1 cellular context compared by ENCODE assay signal in genomic region chr7:5445991-5446594, GRCh38.
TF ChIP-seq lines count a peak whose summit lies in the region.

No MANE protein-coding gene starts in this region.

TF ChIP-seq in HepG2, 621 proteins besides CTCF, POLR2A, EP300 and RAD21 (continued from another document):
- TF ChIP-seq, protein P1, sequence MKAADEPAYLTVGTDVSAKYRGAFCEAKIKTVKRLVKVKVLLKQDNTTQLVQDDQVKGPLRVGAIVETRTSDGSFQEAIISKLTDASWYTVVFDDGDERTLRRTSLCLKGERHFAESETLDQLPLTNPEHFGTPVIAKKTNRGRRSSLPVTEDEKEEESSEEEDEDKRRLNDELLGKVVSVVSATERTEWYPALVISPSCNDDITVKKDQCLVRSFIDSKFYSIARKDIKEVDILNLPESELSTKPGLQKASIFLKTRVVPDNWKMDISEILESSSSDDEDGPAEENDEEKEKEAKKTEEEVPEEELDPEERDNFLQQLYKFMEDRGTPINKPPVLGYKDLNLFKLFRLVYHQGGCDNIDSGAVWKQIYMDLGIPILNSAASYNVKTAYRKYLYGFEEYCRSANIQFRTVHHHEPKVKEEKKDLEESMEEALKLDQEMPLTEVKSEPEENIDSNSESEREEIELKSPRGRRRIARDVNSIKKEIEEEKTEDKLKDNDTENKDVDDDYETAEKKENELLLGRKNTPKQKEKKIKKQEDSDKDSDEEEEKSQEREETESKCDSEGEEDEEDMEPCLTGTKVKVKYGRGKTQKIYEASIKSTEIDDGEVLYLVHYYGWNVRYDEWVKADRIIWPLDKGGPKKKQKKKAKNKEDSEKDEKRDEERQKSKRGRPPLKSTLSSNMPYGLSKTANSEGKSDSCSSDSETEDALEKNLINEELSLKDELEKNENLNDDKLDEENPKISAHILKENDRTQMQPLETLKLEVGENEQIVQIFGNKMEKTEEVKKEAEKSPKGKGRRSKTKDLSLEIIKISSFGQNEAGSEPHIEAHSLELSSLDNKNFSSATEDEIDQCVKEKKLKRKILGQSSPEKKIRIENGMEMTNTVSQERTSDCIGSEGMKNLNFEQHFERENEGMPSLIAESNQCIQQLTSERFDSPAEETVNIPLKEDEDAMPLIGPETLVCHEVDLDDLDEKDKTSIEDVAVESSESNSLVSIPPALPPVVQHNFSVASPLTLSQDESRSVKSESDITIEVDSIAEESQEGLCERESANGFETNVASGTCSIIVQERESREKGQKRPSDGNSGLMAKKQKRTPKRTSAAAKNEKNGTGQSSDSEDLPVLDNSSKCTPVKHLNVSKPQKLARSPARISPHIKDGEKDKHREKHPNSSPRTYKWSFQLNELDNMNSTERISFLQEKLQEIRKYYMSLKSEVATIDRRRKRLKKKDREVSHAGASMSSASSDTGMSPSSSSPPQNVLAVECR (CRISPR knock-in tag; IDR thresholded peaks at IDR 0.05; ENCODE audit: borderline replicate concordance), result peak; percentile 42; the same call in 1 of the 2 replicates
- TF ChIP-seq ELF1 (CRISPR knock-in tag; IDR thresholded peaks at IDR 0.05) (no peak), ELF3 (CRISPR knock-in tag; IDR thresholded peaks at IDR 0.05) (peak; percentile 45; the same call in 1 of the 2 replicates), MEIS2 (CRISPR knock-in tag; IDR thresholded peaks at IDR 0.05) (no peak), ZNF614 (CRISPR knock-in tag; IDR thresholded peaks at IDR 0.05; ENCODE audit: borderline replicate concordance) (0 out of 2 replicates have a peak, but pooled peaks have one; percentile 13), GATAD2A (CRISPR knock-in tag; IDR thresholded peaks at IDR 0.05) (peak; percentile 79), ZNF225 (CRISPR knock-in tag; IDR thresholded peaks at IDR 0.05) (0 out of 2 replicates have a peak, but pooled peaks have one; percentile 63), ZNF318 (CRISPR knock-in tag; IDR thresholded peaks at IDR 0.05) (no peak), MIER3 (CRISPR knock-in tag; IDR thresholded peaks at IDR 0.05; ENCODE audit: borderline replicate concordance) (0 out of 2 replicates have a peak, but pooled peaks have one; percentile 11), NR2F1 (CRISPR knock-in tag; IDR thresholded peaks at IDR 0.05) (peak; percentile 51 to 66; a peak in 3 of 4 replicates), TCF7 (IDR thresholded peaks at IDR 0.05; ENCODE audit: low read depth) (no peak), ZNF317 (CRISPR knock-in tag; IDR thresholded peaks at IDR 0.05) (0 out of 2 replicates have a peak, but pooled peaks have one; percentile 29), HOMEZ (CRISPR knock-in tag; IDR thresholded peaks at IDR 0.05; ENCODE audit: low read depth) (no peak), ZSCAN25 (CRISPR knock-in tag; IDR thresholded peaks at IDR 0.05) (peak; percentile 33; the same call in 1 of the 2 replicates)
- TF ChIP-seq, protein P2, sequence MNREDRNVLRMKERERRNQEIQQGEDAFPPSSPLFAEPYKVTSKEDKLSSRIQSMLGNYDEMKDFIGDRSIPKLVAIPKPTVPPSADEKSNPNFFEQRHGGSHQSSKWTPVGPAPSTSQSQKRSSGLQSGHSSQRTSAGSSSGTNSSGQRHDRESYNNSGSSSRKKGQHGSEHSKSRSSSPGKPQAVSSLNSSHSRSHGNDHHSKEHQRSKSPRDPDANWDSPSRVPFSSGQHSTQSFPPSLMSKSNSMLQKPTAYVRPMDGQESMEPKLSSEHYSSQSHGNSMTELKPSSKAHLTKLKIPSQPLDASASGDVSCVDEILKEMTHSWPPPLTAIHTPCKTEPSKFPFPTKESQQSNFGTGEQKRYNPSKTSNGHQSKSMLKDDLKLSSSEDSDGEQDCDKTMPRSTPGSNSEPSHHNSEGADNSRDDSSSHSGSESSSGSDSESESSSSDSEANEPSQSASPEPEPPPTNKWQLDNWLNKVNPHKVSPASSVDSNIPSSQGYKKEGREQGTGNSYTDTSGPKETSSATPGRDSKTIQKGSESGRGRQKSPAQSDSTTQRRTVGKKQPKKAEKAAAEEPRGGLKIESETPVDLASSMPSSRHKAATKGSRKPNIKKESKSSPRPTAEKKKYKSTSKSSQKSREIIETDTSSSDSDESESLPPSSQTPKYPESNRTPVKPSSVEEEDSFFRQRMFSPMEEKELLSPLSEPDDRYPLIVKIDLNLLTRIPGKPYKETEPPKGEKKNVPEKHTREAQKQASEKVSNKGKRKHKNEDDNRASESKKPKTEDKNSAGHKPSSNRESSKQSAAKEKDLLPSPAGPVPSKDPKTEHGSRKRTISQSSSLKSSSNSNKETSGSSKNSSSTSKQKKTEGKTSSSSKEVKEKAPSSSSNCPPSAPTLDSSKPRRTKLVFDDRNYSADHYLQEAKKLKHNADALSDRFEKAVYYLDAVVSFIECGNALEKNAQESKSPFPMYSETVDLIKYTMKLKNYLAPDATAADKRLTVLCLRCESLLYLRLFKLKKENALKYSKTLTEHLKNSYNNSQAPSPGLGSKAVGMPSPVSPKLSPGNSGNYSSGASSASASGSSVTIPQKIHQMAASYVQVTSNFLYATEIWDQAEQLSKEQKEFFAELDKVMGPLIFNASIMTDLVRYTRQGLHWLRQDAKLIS (CRISPR knock-in tag; IDR thresholded peaks at IDR 0.05), result no peak
- TF ChIP-seq, protein P3, sequence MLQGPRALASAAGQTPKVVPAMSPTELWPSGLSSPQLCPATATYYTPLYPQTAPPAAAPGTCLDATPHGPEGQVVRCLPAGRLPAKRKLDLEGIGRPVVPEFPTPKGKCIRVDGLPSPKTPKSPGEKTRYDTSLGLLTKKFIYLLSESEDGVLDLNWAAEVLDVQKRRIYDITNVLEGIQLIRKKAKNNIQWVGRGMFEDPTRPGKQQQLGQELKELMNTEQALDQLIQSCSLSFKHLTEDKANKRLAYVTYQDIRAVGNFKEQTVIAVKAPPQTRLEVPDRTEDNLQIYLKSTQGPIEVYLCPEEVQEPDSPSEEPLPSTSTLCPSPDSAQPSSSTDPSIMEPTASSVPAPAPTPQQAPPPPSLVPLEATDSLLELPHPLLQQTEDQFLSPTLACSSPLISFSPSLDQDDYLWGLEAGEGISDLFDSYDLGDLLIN (CRISPR knock-in tag; IDR thresholded peaks at IDR 0.05; ENCODE audit: borderline replicate concordance), result no peak
- TF ChIP-seq, protein P4, sequence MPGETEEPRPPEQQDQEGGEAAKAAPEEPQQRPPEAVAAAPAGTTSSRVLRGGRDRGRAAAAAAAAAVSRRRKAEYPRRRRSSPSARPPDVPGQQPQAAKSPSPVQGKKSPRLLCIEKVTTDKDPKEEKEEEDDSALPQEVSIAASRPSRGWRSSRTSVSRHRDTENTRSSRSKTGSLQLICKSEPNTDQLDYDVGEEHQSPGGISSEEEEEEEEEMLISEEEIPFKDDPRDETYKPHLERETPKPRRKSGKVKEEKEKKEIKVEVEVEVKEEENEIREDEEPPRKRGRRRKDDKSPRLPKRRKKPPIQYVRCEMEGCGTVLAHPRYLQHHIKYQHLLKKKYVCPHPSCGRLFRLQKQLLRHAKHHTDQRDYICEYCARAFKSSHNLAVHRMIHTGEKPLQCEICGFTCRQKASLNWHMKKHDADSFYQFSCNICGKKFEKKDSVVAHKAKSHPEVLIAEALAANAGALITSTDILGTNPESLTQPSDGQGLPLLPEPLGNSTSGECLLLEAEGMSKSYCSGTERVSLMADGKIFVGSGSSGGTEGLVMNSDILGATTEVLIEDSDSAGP (CRISPR knock-in tag; IDR thresholded peaks at IDR 0.05; ENCODE audit: borderline replicate concordance), result peak; percentile 70
- TF ChIP-seq, protein P5, sequence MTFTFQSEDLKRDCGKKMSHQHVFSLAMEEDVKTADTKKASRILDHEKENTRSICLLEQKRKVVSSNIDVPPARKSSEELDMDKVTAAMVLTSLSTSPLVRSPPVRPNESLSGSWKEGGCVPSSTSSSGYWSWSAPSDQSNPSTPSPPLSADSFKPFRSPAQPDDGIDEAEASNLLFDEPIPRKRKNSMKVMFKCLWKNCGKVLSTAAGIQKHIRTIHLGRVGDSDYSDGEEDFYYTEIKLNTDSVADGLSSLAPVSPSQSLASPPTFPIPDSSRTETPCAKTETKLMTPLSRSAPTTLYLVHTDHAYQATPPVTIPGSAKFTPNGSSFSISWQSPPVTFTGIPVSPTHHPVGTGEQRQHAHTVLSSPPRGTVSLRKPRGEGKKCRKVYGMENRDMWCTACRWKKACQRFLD (CRISPR knock-in tag; IDR thresholded peaks at IDR 0.05; ENCODE audit: borderline replicate concordance), result no peak
